In genomic region chr6:31658983-31659648, GRCh38 we compare ENCODE assay signal across 1 cellular context.
TF ChIP-seq lines count a peak whose summit lies in the region.

No MANE protein-coding gene starts in this region.

TF ChIP-seq in K562, 482 proteins besides CTCF, POLR2A, EP300 and RAD21 (continues in another document):
- peak; percentile 19; the same call in 1 of the 2 replicates for TF ChIP-seq ZNF57 (CRISPR knock-in tag; IDR thresholded peaks at IDR 0.05)
- peak; percentile 30; the same call in 1 of the 2 replicates for TF ChIP-seq MECOM (CRISPR knock-in tag; IDR thresholded peaks at IDR 0.05)
- TF ChIP-seq MYC (IDR thresholded peaks at IDR 0.05; ENCODE audit: low read depth, low read length) = no peak
- TF ChIP-seq MYC (CRISPR knock-in tag; IDR thresholded peaks at IDR 0.05; ENCODE audit: borderline replicate concordance, low read depth) = peak; percentile 21; the same call in 1 of the 2 replicates
- TF ChIP-seq ZKSCAN8 (CRISPR knock-in tag; IDR thresholded peaks at IDR 0.05) = no peak
- TF ChIP-seq FOXK1 (CRISPR knock-in tag; IDR thresholded peaks at IDR 0.05; ENCODE audit: borderline replicate concordance) = 0 out of 2 replicates have a peak, but pooled peaks have one; percentile 60
- no peak for TF ChIP-seq ZNF175 (CRISPR knock-in tag; IDR thresholded peaks at IDR 0.05; ENCODE audit: low read depth)
- TF ChIP-seq THAP12 (CRISPR knock-in tag; IDR thresholded peaks at IDR 0.05) = peak; percentile 69; the same call in 1 of the 2 replicates
- peak; percentile 62; the same call in 1 of the 2 replicates for TF ChIP-seq ZNF764 (CRISPR knock-in tag; IDR thresholded peaks at IDR 0.05; ENCODE audit: low read depth)
- TF ChIP-seq ZNF165 (CRISPR knock-in tag; IDR thresholded peaks at IDR 0.05; ENCODE audit: borderline replicate concordance) = 0 out of 2 replicates have a peak, but pooled peaks have one; percentile 37
- peak; percentile 22; the same call in 1 of the 2 replicates for TF ChIP-seq FOXP4 (CRISPR knock-in tag; IDR thresholded peaks at IDR 0.05; ENCODE audit: borderline replicate concordance)
- no peak for TF ChIP-seq NCOA4 (IDR thresholded peaks at IDR 0.05; ENCODE audit: partially characterized antibody)
- TF ChIP-seq RBM39 (optimal IDR thresholded peaks at IDR 0.05; ENCODE audit: low read depth, low read length) = no peak
- 0 out of 2 replicates have a peak, but pooled peaks have one; percentile 32 for TF ChIP-seq ELF4 (CRISPR knock-in tag; IDR thresholded peaks at IDR 0.05)
- TF ChIP-seq POLR2AphosphoS5 (IDR thresholded peaks at IDR 0.05; ENCODE audit: control insufficient read depth, insufficient read depth, low read depth, low read length) = peak; percentile 19; the same call in 1 of the 2 replicates
- peak; percentile 60 for TF ChIP-seq WHSC1 (IDR thresholded peaks at IDR 0.05; ENCODE audit: low read length)
- peak; percentile 45; the same call in 1 of the 2 replicates for TF ChIP-seq USF1 (CRISPR knock-in tag; IDR thresholded peaks at IDR 0.05)
- TF ChIP-seq ZFP91 (CRISPR knock-in tag; IDR thresholded peaks at IDR 0.05) = 0 out of 2 replicates have a peak, but pooled peaks have one; percentile 67
- TF ChIP-seq TAF15 (IDR thresholded peaks at IDR 0.05; ENCODE audit: low read depth, low read length) = peak; percentile 79; the same call in 1 of the 2 replicates
- TF ChIP-seq SRF (CRISPR knock-in tag; IDR thresholded peaks at IDR 0.05) = 0 out of 4 replicates have a peak, but pooled peaks of 1 of the 2 experiments have one; percentile 9
- 0 out of 2 replicates have a peak, but pooled peaks have one; percentile 8 for TF ChIP-seq KLF10 (CRISPR knock-in tag; IDR thresholded peaks at IDR 0.05)
- no peak for TF ChIP-seq TEAD4 (IDR thresholded peaks at IDR 0.05; ENCODE audit: low read length)
- peak; percentile 80; the same call in 1 of the 2 replicates for TF ChIP-seq TEAD4 (CRISPR knock-in tag; IDR thresholded peaks at IDR 0.05; ENCODE audit: borderline replicate concordance)
- peak; percentile 12; the same call in 1 of the 2 replicates for TF ChIP-seq EHMT2 (IDR thresholded peaks at IDR 0.05)
- TF ChIP-seq NR2C2 (CRISPR knock-in tag; IDR thresholded peaks at IDR 0.05) = 0 out of 2 replicates have a peak, but pooled peaks have one; percentile 28
- TF ChIP-seq NR2C2 (tag; IDR thresholded peaks at IDR 0.05) = no peak
- peak; percentile 49; the same call in 1 of the 2 replicates for TF ChIP-seq ZNF609 (CRISPR knock-in tag; IDR thresholded peaks at IDR 0.05; ENCODE audit: borderline replicate concordance)
- 0 out of 2 replicates have a peak, but pooled peaks have one; percentile 11 for TF ChIP-seq STAT6 (CRISPR knock-in tag; IDR thresholded peaks at IDR 0.05)
- 0 out of 2 replicates have a peak, but pooled peaks have one; percentile 8 for TF ChIP-seq ZBTB26 (CRISPR knock-in tag; IDR thresholded peaks at IDR 0.05)
- peak; percentile 17; the same call in 1 of the 2 replicates for TF ChIP-seq SUPT5H (IDR thresholded peaks at IDR 0.05)
- 0 out of 2 replicates have a peak, but pooled peaks have one; percentile 29 for TF ChIP-seq OTX1 (CRISPR knock-in tag; IDR thresholded peaks at IDR 0.05)
